9 cellular contexts compared by ENCODE assay signal in genomic region chr15:31330111-31330785, GRCh38. TPM values are rescaled to one million over a fixed set of nuclear protein-coding genes. Genes with fewer than 3 reads are reported as not detected.
DNase-seq lines count a peak whose midpoint lies in the region; ATAC-seq, FAIRE-seq and TF ChIP-seq lines count a peak whose summit lies in the region.
"Had no signal": no experiment of that assay in that cellular context is flagged by ENCODE, and none has a peak within 500 bp of the region (broad histone marks: within the 10 kb centered on the region; RNA-seq: fewer than 3 reads in every experiment).

No MANE protein-coding gene starts in this region.

- peaks cover 31 to 36% of the 10 kb centered on the region in 2 donors for H3K4me1 ChIP-seq in small intestine (ENCODE audit: control insufficient read depth in 2 of 2, insufficient read depth in 1 of 2, low read depth in 1 of 2, low read length in 1 of 2)

- no peak overlapping the region for H3K27ac Mint-ChIP-seq in WTC11

- H3K4me1 Mint-ChIP-seq in WTC11 = peaks cover 54% of the 10 kb centered on the region

- DNase-seq in WTC11 (ENCODE audit: low spot score) (no peak), small intestine (no peak), DMS 273 treated with DMSO at 0.1 percent for 48 hours (lab: John Stamatoyannopoulos, UW) (no peak), NCI-H510A (lab: John Stamatoyannopoulos, UW) (no peak), SHP77 treated with DMSO at 0.1 percent for 48 hours (lab: John Stamatoyannopoulos, UW) (no peak), iPS-NIHi11 (ENCODE audit: low spot score) (no peak)

- H3K36me3 Mint-ChIP-seq in WTC11 = no peaks in the 10 kb centered on the region

- TF ChIP-seq CTCF in GM12875 (IDR thresholded peaks at IDR 0.05; ENCODE audit: borderline replicate concordance, insufficient read depth, low read depth, low read length) = no peak
- TF ChIP-seq CTCF in WTC11 (IDR thresholded peaks at IDR 0.05) = no peak

- no peaks in the 10 kb centered on the region for H3K9me3 ChIP-seq in small intestine (ENCODE audit: control insufficient read depth, low read depth)

- no peaks in the 10 kb centered on the region for H3K27me3 ChIP-seq in small intestine (ENCODE audit: control insufficient read depth in 2 of 2, insufficient read depth in 2 of 2, low read length in 2 of 2)

- peaks cover under 1% of the 10 kb centered on the region; the same call in 1 of the 2 replicates for H3K27me3 Mint-ChIP-seq in WTC11 (ENCODE audit: low read depth)

- no peaks in the 10 kb centered on the region for H3K36me3 ChIP-seq in small intestine (ENCODE audit: control insufficient read depth in 2 of 2, insufficient read depth in 2 of 2, low read length in 2 of 2)

- FAIRE-seq in small intestine (lab: Jason Lieb, UNC) = no peak

- H3K4me3 ChIP-seq in GM12875 (ENCODE audit: low read depth, low read length) = peak overlapping the region; percentile 80
- H3K4me3 ChIP-seq in iPS-11a (ENCODE audit: low read depth, low read length) = peak overlapping the region; percentile 4
- H3K4me3 ChIP-seq in small intestine (ENCODE audit: low read depth in 1 of 2, low read length in 2 of 2) = peak overlapping the region in 1 of 2 donors; percentile 73

- 40 to 53% (median 48%) methylated on average over 10 of the region's 10 CpGs for WGBS in small intestine, 3 donors

- POLR2A ChIA-PET in WTC11 (lab: Charles Lee) = interaction anchor here (1.0 kb wide), 1 partner anchor 62 kb away, joined by 3 read pairs; no protein-coding TSS in a partner anchor

- peak overlapping the region; percentile 100 for H3K27ac ChIP-seq in small intestine (ENCODE audit: low read depth in 1 of 2, low read length in 1 of 2)

- CTCF ChIA-PET in WTC11 (lab: Charles Lee) = no interaction called here

- no peak for ATAC-seq in WTC11
- ATAC-seq: HCT116 had no signal

- H3K4me3 Mint-ChIP-seq in WTC11 = peak overlapping the region; percentile 36

- H3K9me3 Mint-ChIP-seq in WTC11 = no peaks in the 10 kb centered on the region

TF ChIP-seq in WTC11, 78 proteins besides CTCF, POLR2A, EP300 and RAD21 (continues in another document):
- TF ChIP-seq ZNF138 (CRISPR knock-in tag; conservative IDR thresholded peaks at IDR 0.05) (no peak), ZNF416 (CRISPR knock-in tag; IDR thresholded peaks at IDR 0.05) (no peak), ZNF232 (CRISPR knock-in tag; IDR thresholded peaks at IDR 0.05) (no peak), E2F5 (CRISPR knock-in tag; IDR thresholded peaks at IDR 0.05) (no peak), SMAD4 (CRISPR knock-in tag; IDR thresholded peaks at IDR 0.05) (no peak), ETV6 (CRISPR knock-in tag; IDR thresholded peaks at IDR 0.05) (no peak), ZNF219 (CRISPR knock-in tag; IDR thresholded peaks at IDR 0.05; ENCODE audit: borderline replicate concordance) (no peak), ATF2 (CRISPR knock-in tag; IDR thresholded peaks at IDR 0.05; ENCODE audit: borderline replicate concordance, low read depth) (no peak), CBFB (CRISPR knock-in tag; IDR thresholded peaks at IDR 0.05; ENCODE audit: low read depth) (no peak), IRF2 (CRISPR knock-in tag; IDR thresholded peaks at IDR 0.05; ENCODE audit: borderline replicate concordance, low read depth) (no peak), E2F1 (CRISPR knock-in tag; IDR thresholded peaks at IDR 0.05) (no peak), ARID4B (CRISPR knock-in tag; IDR thresholded peaks at IDR 0.05; ENCODE audit: borderline replicate concordance) (no peak), FOXK1 (CRISPR knock-in tag; IDR thresholded peaks at IDR 0.05) (no peak), TEAD4 (CRISPR knock-in tag; IDR thresholded peaks at IDR 0.05) (no peak), CDX4 (CRISPR knock-in tag; IDR thresholded peaks at IDR 0.05; ENCODE audit: borderline replicate concordance) (no peak), AR (CRISPR knock-in tag; IDR thresholded peaks at IDR 0.05) (no peak), SMAD3 (CRISPR knock-in tag; IDR thresholded peaks at IDR 0.05; ENCODE audit: borderline replicate concordance) (no peak)

RNA-seq across cellular contexts. Expression of gene KLF13, which starts 3.6 kb away (rescaled TPM):
- 36.9 to 38.1 TPM (median 37.2 TPM) in 3 replicates for total RNA-seq in WTC11 (2021)
- 10 to 100 TPM; 50.6 to 61.3 (median 51.9) TPM for polyA plus RNA-seq in small intestine
